ENCODE assay signal across 23 cellular contexts in the genomic region with DNA sequence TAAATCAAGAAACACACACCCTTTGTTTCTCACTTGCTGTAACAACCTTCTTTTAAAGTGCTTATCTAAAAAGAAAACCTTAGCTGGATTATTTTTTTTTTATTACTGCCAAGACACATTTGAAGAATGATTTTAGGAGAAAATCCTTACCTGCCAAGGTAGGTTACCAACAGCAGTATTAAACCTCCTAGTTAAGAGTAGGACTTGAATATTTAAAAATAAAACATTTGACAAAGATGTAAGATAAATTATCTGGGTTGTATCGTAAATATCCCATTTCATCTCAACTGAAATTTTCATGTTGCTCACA.
DNase-seq lines count a peak whose midpoint lies in the region; ATAC-seq and TF ChIP-seq lines count a peak whose summit lies in the region.
"Had no signal": no experiment of that assay in that cellular context is flagged by ENCODE, and none has a peak within 500 bp of the region (broad histone marks: within the 10 kb centered on the region; RNA-seq: fewer than 3 reads in every experiment).

No MANE protein-coding gene starts in this region.

- H3K36me3 Mint-ChIP-seq in CD14-positive monocyte (no peaks in the 10 kb centered on the region), endodermal cell (ENCODE audit: low read depth) (no peaks in the 10 kb centered on the region), progenitor cell of endocrine pancreas (ENCODE audit: insufficient read depth) (no peaks in the 10 kb centered on the region)
- H3K36me3 Mint-ChIP-seq: activated naive CD4-positive, alpha-beta T cell treated with anti-CD3 and anti-CD28 coated beads, Interleukin-2, amount 50 U/mL, for 24 hours had no signal

- H3K27me3 Mint-ChIP-seq in CD14-positive monocyte (ENCODE audit: low read depth in 3 of 3) (peaks cover 2 to 9% (median 3%) of the 10 kb centered on the region in 3 donors), endodermal cell (ENCODE audit: insufficient read depth) (no peaks in the 10 kb centered on the region), progenitor cell of endocrine pancreas (no peaks in the 10 kb centered on the region)

- H3K27me3 ChIP-seq in PC-3 (ENCODE audit: low read length) (peaks cover 15% of the 10 kb centered on the region), endodermal cell (ENCODE audit: control insufficient read depth, insufficient read depth, low read length, poor library complexity, severe bottlenecking) (no peaks in the 10 kb centered on the region), thyroid gland (no peaks in the 10 kb centered on the region)
- H3K27me3 ChIP-seq: Peyer's patch, upper lobe of right lung had no signal

- H3K4me1 Mint-ChIP-seq in CD14-positive monocyte (no peaks in the 10 kb centered on the region), endodermal cell (peaks cover 16% of the 10 kb centered on the region), progenitor cell of endocrine pancreas (ENCODE audit: low read depth) (peaks cover 20% of the 10 kb centered on the region)
- H3K4me1 Mint-ChIP-seq: activated naive CD4-positive, alpha-beta T cell treated with anti-CD3 and anti-CD28 coated beads, Interleukin-2, amount 50 U/mL, for 24 hours; activated T-helper 17 cell treated with anti-CD3 and anti-CD28 coated beads, Interleukin-2, amount 50 U/mL, for 72 hours; IgD-negative memory B cell had no signal

- CTCF ChIA-PET in PC-3 (lab: Charles Lee), result no interaction called here

- H3K9ac ChIP-seq in PC-3 (ENCODE audit: low read length) (no peak overlapping the region), endodermal cell (ENCODE audit: extremely low read depth, low read length, poor library complexity, severe bottlenecking) (no peak overlapping the region)

- no peaks in the 10 kb centered on the region for H3K9me3 Mint-ChIP-seq in CD14-positive monocyte
- H3K9me3 Mint-ChIP-seq in endodermal cell, result no peaks in the 10 kb centered on the region
- no peaks in the 10 kb centered on the region for H3K9me3 Mint-ChIP-seq in progenitor cell of endocrine pancreas (ENCODE audit: low read depth)
- H3K9me3 Mint-ChIP-seq: activated naive CD4-positive, alpha-beta T cell treated with anti-CD3 and anti-CD28 coated beads, Interleukin-2, amount 50 U/mL, for 24 hours; activated T-helper 17 cell treated with anti-CD3 and anti-CD28 coated beads, Interleukin-2, amount 50 U/mL, for 72 hours had no signal

- no peaks in the 10 kb centered on the region for H3F3A ChIP-seq in PC-3 (ENCODE audit: low read length, unreplicated experiment)

- DNase-seq in CD14-positive monocyte (ENCODE audit: low spot score) (no peak), PC-3 (no peak), endodermal cell (no peak), progenitor cell of endocrine pancreas (ENCODE audit: low spot score, unreplicated experiment) (no peak), thyroid gland (no peak), nucleus accumbens (lab: John Stamatoyannopoulos, UW) (no peak)
- no peak for DNase-seq in activated CD4-positive, alpha-beta T cell treated with anti-CD3 and anti-CD28 coated beads, Interleukin-2, amount 50 U/mL, for 1 hour
- DNase-seq: activated CD4-positive, CD25-positive, alpha-beta regulatory T cell; activated CD8-positive, alpha-beta memory T cell treated with anti-CD3 and anti-CD28 coated beads, Interleukin-2, amount 50 U/mL, for 48 hours; C1 segment of cervical spinal cord; cortex of kidney; NCI-H1105; NCI-H2029 treated with DMSO at 0.1 percent for 48 hours; NCI-H226; Peyer's patch; T-helper 9 cell; upper lobe of right lung had no signal

- no peaks in the 10 kb centered on the region for H3K36me3 ChIP-seq in PC-3 (ENCODE audit: low read depth, low read length)
- no peaks in the 10 kb centered on the region for H3K36me3 ChIP-seq in endodermal cell (ENCODE audit: control insufficient read depth, insufficient read depth, low read length)
- H3K36me3 ChIP-seq in thyroid gland, result no peaks in the 10 kb centered on the region
- H3K36me3 ChIP-seq: Peyer's patch, upper lobe of right lung had no signal

- no peak overlapping the region for H3K4me2 ChIP-seq in PC-3 (ENCODE audit: low read length)

- TF ChIP-seq POLR2A in thyroid gland (IDR thresholded peaks at IDR 0.05), result no peak

- POLR2A ChIA-PET in PC-3 (lab: Charles Lee; ENCODE audit: unreplicated experiment), result no interaction called here

- H3K9me2 ChIP-seq in PC-3 (replicated peaks; ENCODE audit: low read length), result no peaks in the 10 kb centered on the region

- WGBS in endodermal cell (ENCODE audit: insufficient coverage in 1 of 2, insufficient read length in 1 of 2), 2 experiments, result 94 to 100% methylated on average over 1 of the region's 1 CpG
- WGBS in thyroid gland, 2 donors, result 90 to 96% methylated on average over 1 of the region's 1 CpG

- H3K9me3 ChIP-seq in PC-3 (ENCODE audit: low read length) (no peaks in the 10 kb centered on the region), endodermal cell (ENCODE audit: control insufficient read depth, low read length) (no peaks in the 10 kb centered on the region), thyroid gland (no peaks in the 10 kb centered on the region)
- H3K9me3 ChIP-seq: Peyer's patch, upper lobe of right lung had no signal

- H2AFZ ChIP-seq in PC-3 (ENCODE audit: low read length), result no peak overlapping the region

- H3K4me3 Mint-ChIP-seq in CD14-positive monocyte (no peak overlapping the region), endodermal cell (no peak overlapping the region), progenitor cell of endocrine pancreas (ENCODE audit: low read depth) (no peak overlapping the region)
- H3K4me3 Mint-ChIP-seq: activated naive CD4-positive, alpha-beta T cell treated with anti-CD3 and anti-CD28 coated beads, Interleukin-2, amount 50 U/mL, for 24 hours; activated T-helper 17 cell treated with anti-CD3 and anti-CD28 coated beads, Interleukin-2, amount 50 U/mL, for 72 hours; IgD-negative memory B cell had no signal

- H3K27ac Mint-ChIP-seq in CD14-positive monocyte (no peak overlapping the region), endodermal cell (no peak overlapping the region), progenitor cell of endocrine pancreas (no peak overlapping the region)
- H3K27ac Mint-ChIP-seq: activated naive CD4-positive, alpha-beta T cell treated with anti-CD3 and anti-CD28 coated beads, Interleukin-2, amount 50 U/mL, for 24 hours; activated T-helper 17 cell treated with anti-CD3 and anti-CD28 coated beads, Interleukin-2, amount 50 U/mL, for 72 hours; IgD-negative memory B cell had no signal

- intact Hi-C loops in CD14-positive monocyte (cut with micrococcal nuclease) (loop anchor here (5.0 kb wide), 1 partner anchor 330 kb away; no protein-coding TSS in a partner anchor), PC-3 (cut with micrococcal nuclease) (loop anchor here (1.0 kb wide), 1 partner anchor 331 kb away; no protein-coding TSS in a partner anchor), thyroid gland (cut with DNase I) (no loop called here)

- H3K4me3 ChIP-seq in PC-3 (ENCODE audit: low read length) (no peak overlapping the region), endodermal cell (ENCODE audit: low read length) (no peak overlapping the region), thyroid gland (replicated peaks in 1 of 3) (no peak overlapping the region)
- H3K4me3 ChIP-seq: lung, Peyer's patch, SK-N-MC, upper lobe of right lung had no signal

- no peaks in the 10 kb centered on the region for H4K20me1 ChIP-seq in PC-3 (ENCODE audit: low read length)

- H3K4me1 ChIP-seq in PC-3 (ENCODE audit: insufficient read depth, low read length), result no peaks in the 10 kb centered on the region
- H3K4me1 ChIP-seq in endodermal cell (ENCODE audit: control insufficient read depth, insufficient read depth, low read length), result peaks cover 2% of the 10 kb centered on the region
- peaks cover 4 to 7% of the 10 kb centered on the region in 2 donors for H3K4me1 ChIP-seq in thyroid gland

- BruUV-seq in PC-3 (replicated peaks; lab: Mats Ljungman, UMichigan), result no TSS peak

- H3K27ac ChIP-seq in PC-3 (ENCODE audit: low read length) (no peak overlapping the region), endodermal cell (ENCODE audit: low read depth, low read length) (no peak overlapping the region), thyroid gland (no peak overlapping the region)
- H3K27ac ChIP-seq: Peyer's patch, SK-N-MC, upper lobe of right lung had no signal

- ATAC-seq in PC-3 (no peak), HG02973 (IDR thresholded peaks at IDR 0.05; ENCODE audit: unreplicated experiment) (no peak)
- ATAC-seq: activated T-helper 17 cell treated with anti-CD3 and anti-CD28 coated beads, Interleukin-2, amount 50 U/mL, for 72 hours had no signal

- H3K79me2 ChIP-seq in PC-3 (ENCODE audit: low read length), result no peaks in the 10 kb centered on the region

- peak; percentile 41 for TF ChIP-seq CTCF in CD14-positive monocyte (IDR thresholded peaks at IDR 0.05)
- peak; percentile 17; the same call in 1 of the 2 replicates for TF ChIP-seq CTCF in PC-3 (conservative IDR thresholded peaks at IDR 0.05; ENCODE audit: low read depth, low read length)
- TF ChIP-seq CTCF in endodermal cell (conservative IDR thresholded peaks at IDR 0.05), result peak; percentile 19
- peak; percentile 19 for TF ChIP-seq CTCF in progenitor cell of endocrine pancreas (IDR thresholded peaks at IDR 0.05; ENCODE audit: unreplicated experiment)
- no peak for TF ChIP-seq CTCF in thyroid gland (IDR thresholded peaks at IDR 0.05)

Comparison
In these comparisons a context has a peak if more than half of its experiments do, and no peak if none do; other contexts are left out.
1. CTCF ChIP-seq: peak in CD14-positive monocyte (single experiment), PC-3 (single experiment), endodermal cell (single experiment) and progenitor cell of endocrine pancreas (single experiment); none in thyroid gland (0 of 6).